Comparison of ENCODE assay signal across 14 cellular contexts in genomic region chr10:70866424-70866823, GRCh38. TPM values are rescaled to one million over a fixed set of nuclear protein-coding genes. Genes with fewer than 3 reads are reported as not detected.
DNase-seq lines count a peak whose midpoint lies in the region; ATAC-seq and TF ChIP-seq lines count a peak whose summit lies in the region.
"Had no signal": no experiment of that assay in that cellular context is flagged by ENCODE, and none has a peak within 500 bp of the region (broad histone marks: within the 10 kb centered on the region; RNA-seq: fewer than 3 reads in every experiment).

No MANE protein-coding gene starts in this region.

- H3K27me3 ChIP-seq in KMS-11 (ENCODE audit: insufficient read depth, low read depth) (no peaks in the 10 kb centered on the region), right lobe of liver (no peaks in the 10 kb centered on the region)
- H3K27me3 ChIP-seq: uterus had no signal

- intact Hi-C loops in right lobe of liver (cut with DNase I) = no loop called here

- TF ChIP-seq CTCF in KMS-11 (conservative IDR thresholded peaks at IDR 0.05; ENCODE audit: low read depth, low read length) (no peak), right lobe of liver (IDR thresholded peaks at IDR 0.05) (no peak)

- ATAC-seq in right lobe of liver (peak; percentile 39 to 82 (median 70)), HG03469 (IDR thresholded peaks at IDR 0.05; ENCODE audit: unreplicated experiment) (no peak)

- H3K27ac ChIP-seq in KMS-11 (no peak overlapping the region), right lobe of liver (peak overlapping the region in 1 of 3 donors; percentile 52)
- H3K27ac ChIP-seq: uterus had no signal

- H3K9ac ChIP-seq in KMS-11 = no peak overlapping the region

- no peak for TF ChIP-seq POLR2A in right lobe of liver (IDR thresholded peaks at IDR 0.05)

- H3K4me3 ChIP-seq in KMS-11 (IDR thresholded peaks at IDR 0.05; ENCODE audit: insufficient read depth, low read depth, low read length) (no peak overlapping the region), right lobe of liver (no peak overlapping the region)
- H3K4me3 ChIP-seq: uterus had no signal

- H3K4me1 ChIP-seq in KMS-11 (ENCODE audit: low read depth, poor library complexity, severe bottlenecking) (peaks cover 58% of the 10 kb centered on the region), right lobe of liver (peaks cover 0 to 18% (median 0%) of the 10 kb centered on the region in 4 donors)
- H3K4me1 ChIP-seq: uterus had no signal

- no peak overlapping the region for H2AFZ ChIP-seq in KMS-11 (ENCODE audit: low read depth)

- peak overlapping the region; percentile 77 for H3K4me2 ChIP-seq in KMS-11

- H4K20me1 ChIP-seq in KMS-11 (ENCODE audit: insufficient read depth) = no peaks in the 10 kb centered on the region

- no peaks in the 10 kb centered on the region for H3K79me2 ChIP-seq in KMS-11 (ENCODE audit: insufficient read depth, low read depth)

- H3K9me3 ChIP-seq in right lobe of liver = no peaks in the 10 kb centered on the region
- H3K9me3 ChIP-seq: uterus had no signal

- no peaks in the 10 kb centered on the region for H3K36me3 ChIP-seq in KMS-11 (ENCODE audit: insufficient read depth)
- H3K36me3 ChIP-seq in right lobe of liver = no peaks in the 10 kb centered on the region
- H3K36me3 ChIP-seq: uterus had no signal

- DNase-seq in AG08395 (ENCODE audit: low spot score) (peak; percentile 23), astrocyte of the hippocampus (ENCODE audit: low read depth, low spot score) (peak; percentile 43), right lobe of liver (no peak), LoVo (ENCODE audit: low spot score) (no peak), NCI-H345 (lab: John Stamatoyannopoulos, UW) (no peak)
- DNase-seq in stimulated activated CD4-positive, alpha-beta T cell treated with anti-CD3 and anti-CD28 coated beads, Interleukin-4, amount 100 ng/mL, for 24 hours = no peak
- DNase-seq: anterior cingulate cortex, GDM1, hypothalamus, NCI-H446, SHP77 treated with DMSO at 0.1 percent for 48 hours, uterus had no signal

- 12% methylated on average over 3 of the region's 4 CpGs for WGBS in right lobe of liver (ENCODE audit: insufficient coverage, low coverage, low lambda C conversion rate, missing lambda C conversion rate)

RNA-seq across cellular contexts. Expression of gene PCBD1, which starts 21.9 kb away (rescaled TPM):
- total RNA-seq in right lobe of liver = 100 to 1,000 TPM; 165 to 375 (median 230) TPM

RNA-seq across cellular contexts. Expression of gene SGPL1, which starts 50.7 kb away (rescaled TPM):
- 10 to 100 TPM; 33.2 to 50.1 (median 38.0) TPM for total RNA-seq in right lobe of liver

Comparison
In these comparisons a context has a peak if more than half of its experiments do, and no peak if none do; other contexts are left out.
1. DNase-seq: peak in AG08395 (single experiment) and astrocyte of the hippocampus (single experiment); none in right lobe of liver (0 of 3), LoVo (single experiment), NCI-H345 (single experiment) and stimulated activated CD4-positive, alpha-beta T cell treated with anti-CD3 and anti-CD28 coated beads, Interleukin-4, amount 100 ng/mL, for 24 hours (single experiment).